ENCODE assay signal across 9 cellular contexts in genomic region chr19:21396121-21396520, GRCh38. TPM values are rescaled to one million over a fixed set of nuclear protein-coding genes. Genes with fewer than 3 reads are reported as not detected.
A peak's percentile ranks its signal among the peaks of the same experiment; 100 is the strongest.
DNase-seq lines count a peak whose midpoint lies in the region; ATAC-seq, FAIRE-seq and TF ChIP-seq lines count a peak whose summit lies in the region.
"Had no signal": no experiment of that assay in that cellular context is flagged by ENCODE, and none has a peak within 500 bp of the region (broad histone marks: within the 10 kb centered on the region; RNA-seq: fewer than 3 reads in every experiment).

No MANE protein-coding gene starts in this region.

- H4K20me1 ChIP-seq in MM.1S (ENCODE audit: insufficient read depth, low read length) (no peaks in the 10 kb centered on the region), K562 (replicated peaks; ENCODE audit: control insufficient read depth, insufficient read depth, low read length) (no peaks in the 10 kb centered on the region)

- peak overlapping the region in 2 of 10 donors; percentile 72 to 76 for H3K4me3 ChIP-seq in heart right ventricle
- H3K4me3 ChIP-seq in MM.1S (ENCODE audit: low read length): peak overlapping the region; percentile 40
- H3K4me3 ChIP-seq in K562: no peak overlapping the region
- H3K4me3 ChIP-seq in testis: peak overlapping the region; percentile 74 to 81
- no peak overlapping the region for H3K4me3 ChIP-seq in sigmoid colon
- no peak overlapping the region for H3K4me3 ChIP-seq in breast epithelium

- H3K9me1 ChIP-seq in K562 (ENCODE audit: control insufficient read depth, insufficient read depth, low read length): no peaks in the 10 kb centered on the region

- TF ChIP-seq RAD21 in K562 (CRISPR knock-in tag; conservative IDR thresholded peaks at IDR 0.05 in 1 of 2, IDR thresholded peaks at IDR 0.05 in 1 of 2): no peak

- no TSS peak for BruUV-seq in K562 (replicated peaks; lab: Mats Ljungman, UMichigan)

- H3K27ac ChIP-seq in heart right ventricle: peak overlapping the region in 7 of 10 donors; percentile 78 to 93 (median 87)
- H3K27ac ChIP-seq in MM.1S (ENCODE audit: low read length): no peak overlapping the region
- H3K27ac ChIP-seq in K562 (ENCODE audit: extremely low read depth, low read depth, low read length): no peak overlapping the region
- no peak overlapping the region for H3K27ac ChIP-seq in testis
- peak overlapping the region in 2 of 4 donors; percentile 76 to 89 for H3K27ac ChIP-seq in sigmoid colon
- H3K27ac ChIP-seq in breast epithelium: no peak overlapping the region

- intact Hi-C loops in heart right ventricle (cut with DNase I) (loop anchor here in 3 of 10 donors (2.0 to 5.0 kb wide), 3 partner anchors 39 to 76 kb away; partner anchors contain the start of genes ZNF708 (in 1 of the 3) and ZNF738 (in 1 of the 3)), left cardiac atrium (cut with DNase I) (loop anchor here in 1 of 2 donors (10.0 kb wide), 1 partner anchor 831 kb away; the partner anchor contains the start of gene ZNF737), K562 (cut with micrococcal nuclease) (no loop called here), testis (cut with DNase I; ENCODE audit: low total_unique reads) (no loop called here), sigmoid colon (cut with DNase I) (no loop called here), breast epithelium (cut with DNase I; ENCODE audit: low total_unique reads) (no loop called here)

- H3K4me1 ChIP-seq in heart right ventricle: peaks cover 0 to 42% (median 27%) of the 10 kb centered on the region in 9 donors
- no peaks in the 10 kb centered on the region for H3K4me1 ChIP-seq in MM.1S (ENCODE audit: low read length)
- peaks cover 3% of the 10 kb centered on the region in 2 experiments; a peak in 3 of 5 replicates for H3K4me1 ChIP-seq in K562 (replicated peaks in 1 of 2; ENCODE audit: control insufficient read depth in 2 of 2, insufficient read depth in 2 of 2, low read length in 2 of 2)
- H3K4me1 ChIP-seq in testis: peaks cover 8% of the 10 kb centered on the region
- peaks cover 0 to 33% (median 21%) of the 10 kb centered on the region in 4 donors for H3K4me1 ChIP-seq in sigmoid colon
- no peaks in the 10 kb centered on the region for H3K4me1 ChIP-seq in breast epithelium

- no peaks in the 10 kb centered on the region for H3F3A ChIP-seq in MM.1S (ENCODE audit: insufficient read depth, low read length)

- no peak for TF ChIP-seq EP300 in K562 (IDR thresholded peaks at IDR 0.05; ENCODE audit: low read length)
- TF ChIP-seq EP300 in sigmoid colon (IDR thresholded peaks at IDR 0.05): no peak

- H3K9ac ChIP-seq in MM.1S (ENCODE audit: low read length): no peak overlapping the region
- no peak overlapping the region for H3K9ac ChIP-seq in K562 (ENCODE audit: insufficient read depth in 1 of 2, low read depth in 2 of 2, low read length in 2 of 2)

- H3K27me3 ChIP-seq in heart right ventricle (no peaks in the 10 kb centered on the region), MM.1S (replicated peaks; ENCODE audit: insufficient read depth, low read length) (no peaks in the 10 kb centered on the region), K562 (ENCODE audit: control insufficient read depth in 2 of 2, insufficient read depth in 2 of 2, low read length in 2 of 2) (no peaks in the 10 kb centered on the region), testis (no peaks in the 10 kb centered on the region), sigmoid colon (no peaks in the 10 kb centered on the region), breast epithelium (no peaks in the 10 kb centered on the region)

- H3K4me2 ChIP-seq in MM.1S (ENCODE audit: low read depth, low read length) (peak overlapping the region; percentile 35; the same call in 1 of the 2 replicates), K562 (ENCODE audit: insufficient read depth, low read length) (no peak overlapping the region)

- H2AFZ ChIP-seq in MM.1S (ENCODE audit: low read length) (peak overlapping the region; percentile 78), K562 (ENCODE audit: low read depth, low read length) (peak overlapping the region; percentile 98; the same call in 1 of the 2 replicates)

- FAIRE-seq in K562 (lab: Jason Lieb, UNC): no peak

- in situ Hi-C loops in K562 (cut with MboI): no loop called here

- ATAC-seq in heart right ventricle (no peak), left cardiac atrium (no peak), K562 (no peak), GM19023 (IDR thresholded peaks at IDR 0.05; ENCODE audit: unreplicated experiment) (no peak)

- POLR2A ChIA-PET in K562 (lab: Yijun Ruan, JAX): interaction anchor here (2.0 kb wide), 1 partner anchor 15 kb away, joined by 9 read pairs; no protein-coding TSS in a partner anchor

- no peaks in the 10 kb centered on the region for H3K9me2 ChIP-seq in MM.1S (replicated peaks; ENCODE audit: insufficient read depth, low read length)

- H3K36me3 ChIP-seq in heart right ventricle (peaks cover 0 to 23% (median 14%) of the 10 kb centered on the region in 9 donors), MM.1S (replicated peaks; ENCODE audit: insufficient read depth, low read length) (no peaks in the 10 kb centered on the region; the same call in 1 of the 2 replicates), K562 (ENCODE audit: control insufficient read depth, insufficient read depth, low read length) (peaks cover 20% of the 10 kb centered on the region; the same call in 1 of the 3 replicates), testis (ENCODE audit: low read depth, missing control alignments) (no peaks in the 10 kb centered on the region), sigmoid colon (peaks cover 0 to 4% (median 0%) of the 10 kb centered on the region in 4 donors), breast epithelium (no peaks in the 10 kb centered on the region)

- 92 to 95% methylated on average over 10 of the region's 10 CpGs for WGBS in heart right ventricle, 2 donors
- 56% methylated on average over 6 of the region's 10 CpGs for WGBS in K562 (ENCODE audit: insufficient coverage, low coverage, missing lambda C conversion rate)
- WGBS in testis, 2 donors: 66 to 75% methylated on average over 10 of the region's 10 CpGs
- 95 to 96% methylated on average over 10 of the region's 10 CpGs for WGBS in sigmoid colon, 2 donors

- TF ChIP-seq POLR2A in K562 (conservative IDR thresholded peaks at IDR 0.05) (no peak), testis (IDR thresholded peaks at IDR 0.05) (no peak), sigmoid colon (IDR thresholded peaks at IDR 0.05) (no peak), breast epithelium (IDR thresholded peaks at IDR 0.05) (no peak)

- H3K79me2 ChIP-seq in MM.1S (ENCODE audit: low read length) (peaks cover 16% of the 10 kb centered on the region), K562 (ENCODE audit: control insufficient read depth, insufficient read depth, low read length) (peaks cover 19% of the 10 kb centered on the region)

- H3K9me3 ChIP-seq in heart right ventricle (peaks cover 0 to 41% (median 0%) of the 10 kb centered on the region in 11 donors), MM.1S (replicated peaks; ENCODE audit: insufficient read depth, low read length) (no peaks in the 10 kb centered on the region), K562 (replicated peaks; ENCODE audit: control insufficient read depth, insufficient read depth, low read depth, low read length) (0 out of 2 replicates have a peak, but pooled peaks cover 2% of the 10 kb centered on the region), testis (no peaks in the 10 kb centered on the region), sigmoid colon (no peaks in the 10 kb centered on the region), breast epithelium (no peaks in the 10 kb centered on the region)

- CTCF ChIA-PET in K562 (lab: Yijun Ruan, JAX; ENCODE audit: low intra/inter-chr PET ratio): no interaction called here

- no peak for TF ChIP-seq CTCF in heart right ventricle (IDR thresholded peaks at IDR 0.05)
- TF ChIP-seq CTCF in MM.1S (IDR thresholded peaks at IDR 0.05; ENCODE audit: low read length): no peak
- no peak for TF ChIP-seq CTCF in K562 (IDR thresholded peaks at IDR 0.05 in 2 of 3, conservative IDR thresholded peaks at IDR 0.05 in 1 of 3; ENCODE audit: insufficient read depth in 2 of 3, low read depth in 1 of 3, low read length in 3 of 3)
- TF ChIP-seq CTCF in testis (IDR thresholded peaks at IDR 0.05): no peak
- no peak for TF ChIP-seq CTCF in sigmoid colon (IDR thresholded peaks at IDR 0.05)
- no peak for TF ChIP-seq CTCF in breast epithelium (IDR thresholded peaks at IDR 0.05)

- DNase-seq in heart right ventricle: no peak
- DNase-seq in left cardiac atrium: no peak
- DNase-seq in MM.1S: no peak
- DNase-seq in K562 (ENCODE audit: extremely low read depth in 1 of 4, low spot score in 3 of 4): no peak
- DNase-seq in testis: no peak
- no peak for DNase-seq in sigmoid colon
- no peak for DNase-seq in breast epithelium (ENCODE audit: low spot score in 2 of 2)
- DNase-seq: cortex of kidney had no signal

RNA-seq across cellular contexts. Expression of gene ZNF493, which starts 0.8 kb away (rescaled TPM):
- total RNA-seq in heart right ventricle (10 to 100 TPM in 7 of 10 donors, 1 to 10 TPM in 3; 8.2 to 13.9 (median 10.5) TPM), left cardiac atrium (10 to 100 TPM; 11.5 to 11.8 TPM), K562 (2014; rRNA removed) (12.6 and 13.1 TPM in 2 replicates), K562 (2014; rRNA removed; fragmentation: Illumina TruSeq; extraction: Trizol) (18.6 and 19.6 TPM in 2 replicates), K562 (2015; rRNA removed; fragmentation: Illumina TruSeq; extraction: Trizol) (14.6 and 16.1 TPM in 2 replicates), K562 (2021) (11.7 and 12.2 TPM in 2 replicates), testis (10 to 100 TPM; 40.3 to 44.2 TPM), sigmoid colon (10 to 100 TPM; 28.2 to 49.3 (median 39.6) TPM), breast epithelium (10 to 100 TPM; 23.0 to 72.2 (median 47.5) TPM)
- polyA plus RNA-seq in heart right ventricle (10 to 100 TPM in 1 of 2 donors, 1 to 10 TPM in 1; 1.7 to 19.2 TPM), K562 (2011; rRNA removed) (15.3 and 18.2 TPM in 2 replicates), K562 (2014; fragmentation: Illumina TruSeq; extraction: Trizol) (9.1 and 11.9 TPM in 2 replicates), K562 (2014; fragmentation: Nextera tagmentation; extraction: Ambion mirVana) (1 to 10 TPM; 5.0 to 5.7 TPM), K562 (2014; rRNA removed) (9.9 and 10.9 TPM in 2 replicates), testis (ENCODE audit: insufficient read depth, low read depth, low replicate concordance) (6.4 TPM), sigmoid colon (1 to 10 TPM; 2.8 to 7.6 (median 3.0) TPM)
- 80.5 and 126 TPM in 2 replicates for total RNA-seq in K562 (2011; cell fraction: chromatin; rRNA removed; ENCODE audit: low replicate concordance)
- 71.0 and 73.8 TPM in 2 replicates for total RNA-seq in K562 (2011; cell fraction: nucleolus; rRNA removed)
- 120 and 171 TPM in 2 replicates for total RNA-seq in K562 (2011; cell fraction: nucleoplasm; rRNA removed)
- 3.2 and 7.6 TPM in 2 replicates for polyA plus RNA-seq in K562 (2011; cell fraction: cytosol; rRNA removed)
- 31.7 and 41.1 TPM in 2 replicates for polyA plus RNA-seq in K562 (2011; cell fraction: nucleus; rRNA removed)
- polyA plus RNA-seq in K562 (2012): 4.5 and 12.3 TPM in 2 replicates
- polyA minus RNA-seq in K562 (2011; rRNA and poly(A)+ RNA removed): 38.8 and 61.1 TPM in 2 replicates
- 5.6 and 13.0 TPM in 2 replicates for polyA minus RNA-seq in K562 (2011; cell fraction: cytosol; rRNA and poly(A)+ RNA removed)
- polyA minus RNA-seq in K562 (2011; cell fraction: nucleus; rRNA and poly(A)+ RNA removed): 60.0 and 109 TPM in 2 replicates

RNA-seq across cellular contexts. Expression of gene ZNF738, which starts 37.3 kb away (rescaled TPM):
- 1 to 10 TPM in 9 of 10 donors, under 1 TPM in 1; 0.93 to 4.4 (median 2.3) TPM for total RNA-seq in heart right ventricle
- 1 to 10 TPM; 1.7 to 4.1 TPM for polyA plus RNA-seq in heart right ventricle
- total RNA-seq in left cardiac atrium: 1 to 10 TPM; 3.1 to 3.5 TPM
- 13.2 and 20.7 TPM in 2 replicates for total RNA-seq in K562 (2011; cell fraction: chromatin; rRNA removed; ENCODE audit: low replicate concordance)
- total RNA-seq in K562 (2011; cell fraction: nucleolus; rRNA removed): 10.7 and 10.8 TPM in 2 replicates
- 19.9 and 32.7 TPM in 2 replicates for total RNA-seq in K562 (2011; cell fraction: nucleoplasm; rRNA removed)
- 6.3 and 6.5 TPM in 2 replicates for total RNA-seq in K562 (2014; rRNA removed)
- 8.7 and 9.0 TPM in 2 replicates for total RNA-seq in K562 (2014; rRNA removed; fragmentation: Illumina TruSeq; extraction: Trizol)
- 7.9 and 8.8 TPM in 2 replicates for total RNA-seq in K562 (2015; rRNA removed; fragmentation: Illumina TruSeq; extraction: Trizol)
- 5.6 and 6.3 TPM in 2 replicates for total RNA-seq in K562 (2021)
- 0.85 and 8.7 TPM in 2 replicates for polyA plus RNA-seq in K562 (2011; rRNA removed)
- 0.35 and 6.2 TPM in 2 replicates for polyA plus RNA-seq in K562 (2011; cell fraction: cytosol; rRNA removed)
- 0.79 and 9.8 TPM in 2 replicates for polyA plus RNA-seq in K562 (2011; cell fraction: nucleus; rRNA removed)
- polyA plus RNA-seq in K562 (2012): 5.8 and 10.6 TPM in 2 replicates
- polyA plus RNA-seq in K562 (2014; fragmentation: Illumina TruSeq; extraction: Trizol): 8.2 and 11.0 TPM in 2 replicates
- 1 to 10 TPM; 7.6 to 8.6 TPM for polyA plus RNA-seq in K562 (2014; fragmentation: Nextera tagmentation; extraction: Ambion mirVana)
- polyA plus RNA-seq in K562 (2014; rRNA removed): 15.0 and 19.7 TPM in 2 replicates
- polyA minus RNA-seq in K562 (2011; rRNA and poly(A)+ RNA removed): 0.24 and 2.0 TPM in 2 replicates
- 2.2 TPM in 1 of 2 replicates, not detected in the other for polyA minus RNA-seq in K562 (2011; cell fraction: cytosol; rRNA and poly(A)+ RNA removed)
- 2.2 TPM in 1 of 2 replicates, not detected in the other for polyA minus RNA-seq in K562 (2011; cell fraction: nucleus; rRNA and poly(A)+ RNA removed)
- total RNA-seq in testis: 10 to 100 TPM; 18.8 to 23.5 TPM
- polyA plus RNA-seq in testis (ENCODE audit: insufficient read depth, low read depth, low replicate concordance): 13.1 TPM
- total RNA-seq in sigmoid colon: 1 to 10 TPM; 3.9 to 7.9 (median 5.5) TPM
- 1 to 10 TPM; 2.3 to 5.8 (median 2.4) TPM for polyA plus RNA-seq in sigmoid colon
- total RNA-seq in breast epithelium: 1 to 10 TPM; 7.8 to 9.5 (median 8.8) TPM

Comparison
In these comparisons a context has a peak if more than half of its experiments do, and no peak if none do; other contexts are left out.
1. H3K27ac ChIP-seq: peak in heart right ventricle (7 of 10); none in MM.1S (single experiment), K562 (single experiment), testis (0 of 2) and breast epithelium (0 of 2).
2. H3K4me3 ChIP-seq: peak in MM.1S (single experiment) and testis (2 of 2); none in K562 (single experiment), sigmoid colon (0 of 4) and breast epithelium (0 of 3).